ENCODE assay signal across 8 cellular contexts in the genomic region with DNA sequence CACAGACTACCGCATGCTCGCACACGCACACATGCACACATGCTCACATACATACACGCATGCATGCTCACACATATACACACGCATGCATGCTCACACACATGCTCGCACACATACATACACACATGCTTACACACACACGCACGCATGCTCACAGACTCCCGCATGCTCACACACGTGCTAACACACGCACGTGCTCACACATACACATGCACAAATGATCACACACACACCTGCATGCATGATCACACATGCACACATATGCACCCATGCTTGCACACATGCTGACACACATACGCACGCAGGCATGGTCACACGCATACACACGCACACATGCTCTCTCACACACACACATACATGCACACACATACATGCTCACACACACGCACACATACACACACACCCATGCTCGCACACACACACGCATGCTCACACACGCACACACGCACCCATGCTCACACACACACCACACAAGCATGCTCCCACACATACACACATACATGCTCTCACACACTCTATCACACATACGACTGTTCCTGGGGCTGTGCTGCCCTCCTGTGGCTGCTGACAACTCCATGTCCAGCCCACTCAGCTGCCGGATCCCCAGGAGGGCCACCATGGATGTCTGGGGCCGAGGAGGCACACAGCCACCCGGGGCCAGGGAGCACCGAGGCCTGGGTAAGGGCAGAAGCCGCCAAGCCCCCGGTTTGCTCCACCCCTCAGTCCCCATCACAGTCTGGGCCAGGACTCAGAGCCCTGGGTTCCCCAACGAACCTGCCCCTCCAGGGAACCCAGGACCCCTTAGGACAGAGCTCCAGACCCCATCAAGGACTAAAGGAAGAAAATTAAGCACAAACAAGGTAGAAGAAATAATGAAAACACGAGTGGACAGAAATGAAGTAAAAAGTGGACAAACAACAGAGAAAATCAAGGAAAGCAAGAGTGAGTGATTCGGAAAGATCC. TPM values are rescaled to one million over a fixed set of nuclear protein-coding genes. Genes with fewer than 3 reads are reported as not detected.
A peak's percentile ranks its signal among the peaks of the same experiment; 100 is the strongest.
DNase-seq lines count a peak whose midpoint lies in the region; ATAC-seq and TF ChIP-seq lines count a peak whose summit lies in the region.

No MANE protein-coding gene starts in this region.

- H2BK5ac ChIP-seq in trophoblast cell (ENCODE audit: low read depth, low read length, poor library complexity) = no peak overlapping the region

- H3K79me1 ChIP-seq in trophoblast cell (ENCODE audit: low read length) = no peaks in the 10 kb centered on the region

- H3K4me1 ChIP-seq in SJSA1 (replicated peaks) = peaks cover 14% of the 10 kb centered on the region
- no peaks in the 10 kb centered on the region for H3K4me1 ChIP-seq in trophoblast cell (ENCODE audit: control insufficient read depth in 1 of 2, insufficient read depth in 2 of 2, low read length in 2 of 2)

- H4K91ac ChIP-seq in trophoblast cell (ENCODE audit: low read depth, low read length) = no peak overlapping the region

- H4K12ac ChIP-seq in trophoblast cell (ENCODE audit: low read depth, low read length) = no peak overlapping the region

- H2AFZ ChIP-seq in trophoblast cell (ENCODE audit: insufficient read depth, low read length, poor library complexity) = no peak overlapping the region

- peaks cover 4% of the 10 kb centered on the region for H3K27me3 Mint-ChIP-seq in type B pancreatic cell

- H3K23ac ChIP-seq in trophoblast cell (ENCODE audit: low read length) = peak overlapping the region; percentile 22

- H3K9me3 Mint-ChIP-seq in type B pancreatic cell = no peaks in the 10 kb centered on the region

- H3K4me2 ChIP-seq in trophoblast cell (ENCODE audit: low read length) = no peak overlapping the region

- no peak overlapping the region for H3K4me3 Mint-ChIP-seq in type B pancreatic cell

- H3K4me3 ChIP-seq in SJSA1 (no peak overlapping the region), trophoblast cell (ENCODE audit: low read depth, low read length) (peak overlapping the region; percentile 27)

- peaks cover 4% of the 10 kb centered on the region for H3K4me1 Mint-ChIP-seq in type B pancreatic cell (ENCODE audit: unreplicated experiment)

- H2BK12ac ChIP-seq in trophoblast cell (ENCODE audit: low read length) = no peak overlapping the region

- H3K79me2 ChIP-seq in trophoblast cell (ENCODE audit: control insufficient read depth, insufficient read depth, low read length, poor library complexity) = no peaks in the 10 kb centered on the region

- H3K36me3 Mint-ChIP-seq in type B pancreatic cell = no peaks in the 10 kb centered on the region

- H2AK5ac ChIP-seq in trophoblast cell (ENCODE audit: low read length) = no peak overlapping the region

- peak; percentile 92 for TF ChIP-seq CTCF in type B pancreatic cell (conservative IDR thresholded peaks at IDR 0.05)

- ATAC-seq in HG03196 (IDR thresholded peaks at IDR 0.05; ENCODE audit: unreplicated experiment) = no peak

- no peak overlapping the region for H4K8ac ChIP-seq in trophoblast cell (ENCODE audit: low read depth, low read length)

- H3K27me3 ChIP-seq in SJSA1 (replicated peaks) (peaks cover 4% of the 10 kb centered on the region; the same call in 1 of the 2 replicates), trophoblast cell (ENCODE audit: insufficient read depth, low read length) (no peaks in the 10 kb centered on the region)

- H3K36me3 ChIP-seq in SJSA1 (no peaks in the 10 kb centered on the region), trophoblast cell (ENCODE audit: control insufficient read depth in 1 of 2, insufficient read depth in 2 of 2, low read length in 2 of 2) (no peaks in the 10 kb centered on the region)

- no peak overlapping the region for H3K14ac ChIP-seq in trophoblast cell (ENCODE audit: low read length)

- no peaks in the 10 kb centered on the region for H3K9me3 ChIP-seq in SJSA1 (replicated peaks)
- peaks cover 8% of the 10 kb centered on the region for H3K9me3 ChIP-seq in trophoblast cell (ENCODE audit: insufficient read depth, low read depth, low read length)

- no peak overlapping the region for H3K9ac ChIP-seq in trophoblast cell (ENCODE audit: low read length)

- H3K27ac Mint-ChIP-seq in type B pancreatic cell = no peak overlapping the region

- DNase-seq in DMS153 treated with DMSO at 0.1 percent for 48 hours (lab: John Stamatoyannopoulos, UW; ENCODE audit: unreplicated experiment) = peak; percentile 34
- peak; percentile 60 for DNase-seq in LoVo (ENCODE audit: low spot score)
- peak; percentile 57 to 81 for DNase-seq in SJSA1 (ENCODE audit: low read depth in 1 of 2, low spot score in 2 of 2)
- DNase-seq in activated effector memory CD4-positive, alpha-beta T cell treated with anti-CD3 and anti-CD28 coated beads, Interleukin-2, amount 50 U/mL, for 16 hours = peak; percentile 89
- DNase-seq in foreskin melanocyte = peak; percentile 52
- DNase-seq in trophoblast cell = peak; percentile 69 to 84
- no peak for DNase-seq in type B pancreatic cell (ENCODE audit: extremely low spot score, unreplicated experiment)

- no CpG with 5 or more reads among the region's 31 CpGs for WGBS in trophoblast cell (ENCODE audit: extremely low coverage, insufficient coverage, insufficient read length)

- H3K4ac ChIP-seq in trophoblast cell (ENCODE audit: low read depth, low read length) = no peak overlapping the region

- no peak overlapping the region for H2BK120ac ChIP-seq in trophoblast cell (ENCODE audit: insufficient read depth, low read length, poor library complexity)

- no peak overlapping the region for H3K18ac ChIP-seq in trophoblast cell (ENCODE audit: low read length)

- H3K27ac ChIP-seq in SJSA1 (no peak overlapping the region), trophoblast cell (ENCODE audit: low read depth, low read length) (no peak overlapping the region)

RNA-seq across cellular contexts. Expression of a gene that starts 31.4 kb away (rescaled TPM):
- total RNA-seq in SJSA1 (2014; rRNA removed; shearing (Covaris generic)) = 0.08 TPM in 1 of 2 replicates, not detected in the other
- polyA plus RNA-seq in trophoblast cell (2013) = 29.6 and 29.9 TPM in 2 replicates
- 20.7 and 25.5 TPM in 2 replicates for total RNA-seq in type B pancreatic cell (ENCODE audit: low replicate concordance)

RNA-seq across cellular contexts. Expression of a gene that starts 55.9 kb away (rescaled TPM):
- 30.1 and 34.0 TPM in 2 replicates for total RNA-seq in SJSA1 (2014; rRNA removed; shearing (Covaris generic))
- polyA plus RNA-seq in trophoblast cell (2013) = 16.6 and 17.1 TPM in 2 replicates
- 47.8 and 75.3 TPM in 2 replicates for total RNA-seq in type B pancreatic cell (ENCODE audit: low replicate concordance)

Comparison
In these comparisons a context has a peak if more than half of its experiments do, and no peak if none do; other contexts are left out.
1. RNA of a gene that starts 31.4 kb away (total RNA-seq): 20.7 to 25.5 TPM in type B pancreatic cell; 0.08 TPM in SJSA1; every median in the first group is over 10 times any median in the second.